8 cellular contexts compared by ENCODE assay signal in genomic region chr3:159763466-159764210, GRCh38.
DNase-seq lines count a peak whose midpoint lies in the region; ATAC-seq and TF ChIP-seq lines count a peak whose summit lies in the region.

No MANE protein-coding gene starts in this region.

- peak; percentile 73 for ATAC-seq in GM21423 (IDR thresholded peaks at IDR 0.05; ENCODE audit: unreplicated experiment)
- ATAC-seq in body of pancreas = peak; percentile 70
- ATAC-seq in sciatic nerve = peak; percentile 75

- H3K27me3 ChIP-seq in body of pancreas (peaks cover 0 to 6% of the 10 kb centered on the region in 2 donors), iPS DF 6.9 (ENCODE audit: control insufficient read depth, insufficient read depth, low read length) (no peaks in the 10 kb centered on the region)

- no peaks in the 10 kb centered on the region for H3K9me3 ChIP-seq in body of pancreas
- H3K9me3 ChIP-seq in iPS DF 6.9 (ENCODE audit: control insufficient read depth, insufficient read depth, low read length) = no peaks in the 10 kb centered on the region

- H3K4me1 ChIP-seq in body of pancreas = peaks cover 24% of the 10 kb centered on the region
- H3K4me1 ChIP-seq in iPS DF 6.9 (ENCODE audit: control insufficient read depth, insufficient read depth, low read length) = no peaks in the 10 kb centered on the region; the same call in 1 of the 2 replicates

- TF ChIP-seq POLR2A in body of pancreas (IDR thresholded peaks at IDR 0.05) = peak in 1 of 3 donors; percentile 6

- H3K27ac ChIP-seq in body of pancreas (peak overlapping the region; percentile 4 to 72 (median 58)), iPS DF 6.9 (ENCODE audit: low read length) (no peak overlapping the region)

- DNase-seq in EH (ENCODE audit: low read depth) (peak; percentile 94), HPDE6-E6E7 (ENCODE audit: extremely low spot score) (peak; percentile 67), NOMO-1 treated with dmso at 0.1 percent for 144 hours (lab: John Stamatoyannopoulos, UW; ENCODE audit: unreplicated experiment) (peak; percentile 20), body of pancreas (peak; percentile 30 to 61 (median 38)), iPS DF 6.9 (ENCODE audit: low read depth, low spot score) (no peak), sciatic nerve (ENCODE audit: low spot score) (peak; percentile 76)
- no peak for DNase-seq in central memory CD4-positive, alpha-beta T cell

- no peaks in the 10 kb centered on the region for H3K36me3 ChIP-seq in body of pancreas (replicated peaks in 1 of 2; ENCODE audit: insufficient read depth in 1 of 2, low read depth in 2 of 2)
- no peaks in the 10 kb centered on the region for H3K36me3 ChIP-seq in iPS DF 6.9 (ENCODE audit: control insufficient read depth, insufficient read depth, low read length)

- 0 to 1% methylated on average over 30 to 61 of the region's 75 CpGs for WGBS in body of pancreas, 2 donors
- WGBS in iPS DF 6.9 (ENCODE audit: insufficient coverage, insufficient read length) = no CpG with 5 or more reads among the region's 75 CpGs

- intact Hi-C loops in body of pancreas (cut with DNase I) = no loop called here
- intact Hi-C loops in sciatic nerve (cut with DNase I) = no loop called here

- peak in 6 of 7 experiments; percentile 10 to 51 (median 36) for TF ChIP-seq CTCF in body of pancreas (IDR thresholded peaks at IDR 0.05)

- H3K4me3 ChIP-seq in body of pancreas = peak overlapping the region; percentile 22 to 65
- H3K4me3 ChIP-seq in iPS DF 6.9 (ENCODE audit: low read length) = peak overlapping the region; percentile 71; the same call in 1 of the 2 replicates

Comparison
In these comparisons a context has a peak if more than half of its experiments do, and no peak if none do; other contexts are left out.
1. DNase-seq: peak in EH (single experiment), HPDE6-E6E7 (single experiment), NOMO-1 treated with dmso at 0.1 percent for 144 hours (single experiment), body of pancreas (4 of 4) and sciatic nerve (single experiment); none in iPS DF 6.9 (single experiment) and central memory CD4-positive, alpha-beta T cell (single experiment).
2. Peak in every context shown above with its lines, with median percentiles within 50 percentile points of each other: ATAC-seq.